Comparison of ENCODE assay signal across 11 cellular contexts in genomic region chr3:192887047-192887446, GRCh38. TPM values are rescaled to one million over a fixed set of nuclear protein-coding genes. Genes with fewer than 3 reads are reported as not detected.
DNase-seq lines count a peak whose midpoint lies in the region; ATAC-seq, FAIRE-seq and TF ChIP-seq lines count a peak whose summit lies in the region.
"Had no signal": no experiment of that assay in that cellular context is flagged by ENCODE, and none has a peak within 500 bp of the region (broad histone marks: within the 10 kb centered on the region; RNA-seq: fewer than 3 reads in every experiment).

No MANE protein-coding gene starts in this region.

- H3K27ac ChIP-seq in PC-3 (ENCODE audit: low read length) = peak overlapping the region; percentile 98
- peak overlapping the region; percentile 3 for H3K27ac ChIP-seq in effector memory CD4-positive, alpha-beta T cell (ENCODE audit: insufficient read depth, low read length, poor library complexity, severe bottlenecking)
- H3K27ac ChIP-seq: skin epidermis had no signal

- peaks cover 85% of the 10 kb centered on the region for H3K79me2 ChIP-seq in PC-3 (ENCODE audit: low read length)

- H3F3A ChIP-seq in PC-3 (ENCODE audit: low read length, unreplicated experiment) = peaks cover 15% of the 10 kb centered on the region

- H3K9me3 ChIP-seq in PC-3 (ENCODE audit: low read length) = no peaks in the 10 kb centered on the region
- H3K9me3 ChIP-seq in effector memory CD4-positive, alpha-beta T cell (ENCODE audit: control insufficient read depth, low read length) = no peaks in the 10 kb centered on the region

- peak overlapping the region; percentile 11 to 99 (median 76) for H3K27ac Mint-ChIP-seq in nephron

- H3K4me3 ChIP-seq in PC-3 (ENCODE audit: low read length) (peak overlapping the region; percentile 55), H7 (ENCODE audit: insufficient read depth, low read depth, low read length) (no peak overlapping the region)
- peak overlapping the region; percentile 1 for H3K4me3 ChIP-seq in effector memory CD4-positive, alpha-beta T cell (ENCODE audit: insufficient read depth, low read depth, low read length, poor library complexity, severe bottlenecking)

- TF ChIP-seq CTCF in PC-3 (conservative IDR thresholded peaks at IDR 0.05; ENCODE audit: low read depth, low read length) = no peak
- TF ChIP-seq CTCF in nephron (IDR thresholded peaks at IDR 0.05; ENCODE audit: unreplicated experiment in 3 of 3) = no peak

- no peaks in the 10 kb centered on the region for H3K9me2 ChIP-seq in PC-3 (replicated peaks; ENCODE audit: low read length)

- peaks cover 99% of the 10 kb centered on the region for H3K4me1 ChIP-seq in PC-3 (ENCODE audit: insufficient read depth, low read length)
- H3K4me1 ChIP-seq in effector memory CD4-positive, alpha-beta T cell (ENCODE audit: control insufficient read depth, insufficient read depth, low read length, poor library complexity, severe bottlenecking) = peaks cover 12% of the 10 kb centered on the region

- no peaks in the 10 kb centered on the region for H4K20me1 ChIP-seq in PC-3 (ENCODE audit: low read length)

- peaks cover 61% of the 10 kb centered on the region for H3K4me1 Mint-ChIP-seq in nephron

- POLR2A ChIA-PET in PC-3 (lab: Charles Lee; ENCODE audit: unreplicated experiment) = interaction anchor here (0.6 kb wide), 2 partner anchors 20 to 28 kb away, joined by 3 read pairs; no protein-coding TSS in a partner anchor

- intact Hi-C loops in PC-3 (cut with micrococcal nuclease) = no loop called here

- H3K27me3 Mint-ChIP-seq in nephron (ENCODE audit: low read depth) = no peaks in the 10 kb centered on the region

- BruUV-seq in PC-3 (replicated peaks; lab: Mats Ljungman, UMichigan) = no TSS peak

- no peak for TF ChIP-seq POLR2A in GM12892 (IDR thresholded peaks at IDR 0.05; ENCODE audit: low read depth, low read length)

- no peaks in the 10 kb centered on the region for H3K36me3 ChIP-seq in PC-3 (ENCODE audit: low read depth, low read length)
- H3K36me3 ChIP-seq in effector memory CD4-positive, alpha-beta T cell (ENCODE audit: control insufficient read depth, insufficient read depth, low read length) = no peaks in the 10 kb centered on the region
- H3K36me3 ChIP-seq in H7 (replicated peaks; ENCODE audit: control insufficient read depth, insufficient read depth, low read length) = no peaks in the 10 kb centered on the region

- peak overlapping the region; percentile 87 for H3K9ac ChIP-seq in PC-3 (ENCODE audit: low read length)

- no peaks in the 10 kb centered on the region for H3K9me3 Mint-ChIP-seq in nephron

- H3K27me3 ChIP-seq in PC-3 (ENCODE audit: low read length) (no peaks in the 10 kb centered on the region), H7 (ENCODE audit: control insufficient read depth, insufficient read depth, low read length) (no peaks in the 10 kb centered on the region)
- H3K27me3 ChIP-seq in effector memory CD4-positive, alpha-beta T cell (replicated peaks; ENCODE audit: control insufficient read depth, insufficient read depth, low read length, poor library complexity, severe bottlenecking) = no peaks in the 10 kb centered on the region

- H2AFZ ChIP-seq in PC-3 (ENCODE audit: low read length) = no peak overlapping the region

- no peak for DNase-seq in GM12892 (ENCODE audit: insufficient read length)
- DNase-seq in PC-3 = peak; percentile 74
- no peak for DNase-seq in effector memory CD4-positive, alpha-beta T cell
- no peak for DNase-seq in NCI-H748 (lab: John Stamatoyannopoulos, UW; ENCODE audit: unreplicated experiment)
- DNase-seq in GM19240 (ENCODE audit: insufficient read length, low spot score) = no peak
- no peak for DNase-seq in H7
- DNase-seq: KBM-7, left colon had no signal

- FAIRE-seq in GM12892 (lab: Jason Lieb, UNC) = peak; percentile 92

- no peaks in the 10 kb centered on the region for H3K36me3 Mint-ChIP-seq in nephron (ENCODE audit: low read depth)

- CTCF ChIA-PET in PC-3 (lab: Charles Lee) = interaction anchor here (0.7 kb wide), 1 partner anchor 35 kb away, joined by 3 read pairs; no protein-coding TSS in a partner anchor

- H3K4me2 ChIP-seq in PC-3 (ENCODE audit: low read length) = peak overlapping the region; percentile 85

- no peak overlapping the region for H3K4me3 Mint-ChIP-seq in nephron

- 0 out of 2 replicates have a peak, but pooled peaks have one; percentile 8 for ATAC-seq in PC-3
- ATAC-seq in HG02623 (IDR thresholded peaks at IDR 0.05; ENCODE audit: unreplicated experiment) = no peak
- ATAC-seq: left colon had no signal

RNA-seq across cellular contexts. Expression of gene MB21D2, which starts 30.6 kb away (rescaled TPM):
- 19.5 TPM for polyA plus RNA-seq in GM12892 (2012; ENCODE audit: missing spikeins)
- total RNA-seq in PC-3 (2014; rRNA removed) = 22.5 and 26.0 TPM in 2 replicates
- 32.6 and 36.9 TPM in 2 replicates for total RNA-seq in H7 (2014; rRNA removed; shearing (Covaris generic))
